10 cellular contexts compared by ENCODE assay signal in the genomic region with DNA sequence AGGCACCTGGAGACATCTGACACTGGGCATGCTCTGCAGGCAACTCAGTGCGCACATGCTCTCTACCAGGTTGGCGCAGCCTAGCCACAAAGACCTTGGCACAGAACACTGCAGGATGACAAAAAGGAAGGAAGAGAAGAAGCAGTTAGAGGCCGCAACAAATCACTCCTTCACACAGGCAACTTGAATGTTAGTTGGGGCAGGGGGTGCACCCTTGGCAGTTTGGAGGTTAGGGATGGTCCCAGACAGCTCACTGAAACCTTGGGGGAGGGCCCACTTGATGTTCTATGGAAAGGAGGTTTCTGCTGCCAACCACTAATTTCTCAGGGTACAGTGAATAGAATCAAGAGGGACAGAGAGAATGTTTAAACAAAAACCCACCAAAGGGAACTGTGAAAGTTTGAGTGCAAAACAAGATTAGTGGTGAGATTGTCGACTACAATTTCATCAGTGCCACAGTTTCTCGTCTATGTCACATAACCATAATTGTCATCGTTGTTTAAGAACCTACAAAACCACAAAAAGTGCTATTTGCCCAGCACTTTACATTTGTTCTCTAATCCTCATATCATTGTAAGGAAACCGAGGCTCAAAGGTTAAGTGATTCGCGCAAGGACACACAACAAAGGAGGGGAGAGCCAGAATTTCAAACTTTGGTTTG. TPM values are rescaled to one million over a fixed set of nuclear protein-coding genes. Genes with fewer than 3 reads are reported as not detected.
DNase-seq lines count a peak whose midpoint lies in the region; ATAC-seq and TF ChIP-seq lines count a peak whose summit lies in the region.
"Had no signal": no experiment of that assay in that cellular context is flagged by ENCODE, and none has a peak within 500 bp of the region (broad histone marks: within the 10 kb centered on the region; RNA-seq: fewer than 3 reads in every experiment).

No MANE protein-coding gene starts in this region.

- ATAC-seq in GM19043 (IDR thresholded peaks at IDR 0.05; ENCODE audit: low read depth, unreplicated experiment) = peak; percentile 47
- ATAC-seq: HCT116 had no signal

- H3K4me3 Mint-ChIP-seq in MCF 10A (ENCODE audit: unreplicated experiment) = no peak overlapping the region

- peaks cover 50% of the 10 kb centered on the region for H3K4me1 Mint-ChIP-seq in MCF 10A (ENCODE audit: insufficient read depth, unreplicated experiment)

- H3K27me3 Mint-ChIP-seq in MCF 10A (ENCODE audit: insufficient read depth, unreplicated experiment) = no peaks in the 10 kb centered on the region

- peaks cover 7% of the 10 kb centered on the region for H3K36me3 Mint-ChIP-seq in MCF 10A (ENCODE audit: insufficient read depth, unreplicated experiment)

- intact Hi-C loops in MCF 10A (cut with micrococcal nuclease) = no loop called here

- BruUV-seq in MCF 10A (replicated peaks; lab: Mats Ljungman, UMichigan) = no TSS peak

- no peak overlapping the region for H3K27ac Mint-ChIP-seq in MCF 10A (ENCODE audit: low read depth, unreplicated experiment)

- DNase-seq in KG1 (lab: John Stamatoyannopoulos, UW) (peak; percentile 74), astrocyte of the hippocampus (ENCODE audit: low read depth, low spot score) (peak; percentile 10), COR-L47 (lab: John Stamatoyannopoulos, UW) (no peak), MCF 10A (ENCODE audit: unreplicated experiment) (no peak), GM03348 (ENCODE audit: low spot score) (no peak), COLO829 (ENCODE audit: low spot score) (no peak)
- peak; percentile 77 for DNase-seq in stimulated activated CD4-positive, alpha-beta T cell treated with anti-CD3 and anti-CD28 coated beads, Interleukin-1b, Interleukin-23, amount 100 ng/mL, for 48 hours
- DNase-seq: lower lobe of right lung had no signal

- POLR2A ChIA-PET in MCF 10A (lab: Yijun Ruan, JAX) = interaction anchor here (0.8 to 6.8 kb wide), 4 partner anchors 13 to 49 kb away, joined by 3 to 49 read pairs (median 3); partner anchors contain the start of gene FBXW11

- no peak for TF ChIP-seq CTCF in MCF 10A (IDR thresholded peaks at IDR 0.05; ENCODE audit: unreplicated experiment)

- no peaks in the 10 kb centered on the region for H3K9me3 Mint-ChIP-seq in MCF 10A (ENCODE audit: unreplicated experiment)

- CTCF ChIA-PET in MCF 10A (lab: Yijun Ruan, JAX) = interaction anchor here (1.8 kb wide), 1 partner anchor 45 kb away, joined by 10 read pairs; no protein-coding TSS in a partner anchor

RNA-seq across cellular contexts. Expression of gene FBXW11, which starts 48.7 kb away (rescaled TPM):
- 64.7 and 82.7 TPM in 2 replicates for total RNA-seq in MCF 10A (2022)

Comparison
In these comparisons a context has a peak if more than half of its experiments do, and no peak if none do; other contexts are left out.
1. DNase-seq: peak in KG1 (single experiment), astrocyte of the hippocampus (single experiment) and stimulated activated CD4-positive, alpha-beta T cell treated with anti-CD3 and anti-CD28 coated beads, Interleukin-1b, Interleukin-23, amount 100 ng/mL, for 48 hours (single experiment); none in COR-L47 (single experiment), MCF 10A (single experiment), GM03348 (single experiment) and COLO829 (single experiment).